8 cellular contexts compared by ENCODE assay signal in genomic region chr2:45643543-45644542, GRCh38. TPM values are rescaled to one million over a fixed set of nuclear protein-coding genes. Genes with fewer than 3 reads are reported as not detected.
DNase-seq lines count a peak whose midpoint lies in the region; ATAC-seq and TF ChIP-seq lines count a peak whose summit lies in the region.

No MANE protein-coding gene starts in this region.

- CTCF ChIA-PET in activated B cell treated with CpG ODN at 0.5 μM for 24 hours (lab: Charles Lee): interaction anchor here (0.8 to 1.7 kb wide), 20 partner anchors 55 to 350 kb away, joined by 3 to 24 read pairs (median 3); no protein-coding TSS in a partner anchor

- H3K27me3 Mint-ChIP-seq in activated B cell treated with CpG ODN at 0.5 μM for 24 hours: peaks cover 5% of the 10 kb centered on the region

- intact Hi-C loops in activated B cell treated with CpG ODN at 0.5 μM for 24 hours (cut with micrococcal nuclease): loop anchor here (1.0 to 2.0 kb wide), 8 partner anchors 33 to 817 kb away; partner anchors contain the start of gene SRBD1

- peak; percentile 95 for TF ChIP-seq CTCF in activated B cell treated with CpG ODN at 0.5 μM for 24 hours (IDR thresholded peaks at IDR 0.05)

- peak overlapping the region; percentile 77 for H3K4me3 Mint-ChIP-seq in activated B cell treated with CpG ODN at 0.5 μM for 24 hours

- no peaks in the 10 kb centered on the region for H3K9me3 Mint-ChIP-seq in activated B cell treated with CpG ODN at 0.5 μM for 24 hours

- H3K4me1 Mint-ChIP-seq in activated B cell treated with CpG ODN at 0.5 μM for 24 hours: peaks cover 14% of the 10 kb centered on the region

- DNase-seq in GDM1 (lab: John Stamatoyannopoulos, UW) (peak; percentile 77), HCEC 1CT (peak; percentile 39), NCI-H1105 (lab: John Stamatoyannopoulos, UW) (peak; percentile 39), activated B cell treated with CpG ODN at 0.5 μM for 24 hours (peak; percentile 83), cerebellar cortex (ENCODE audit: low spot score) (peak; percentile 52), kidney glomerular epithelial cell (lab: John Stamatoyannopoulos, UW) (peak; percentile 55)
- DNase-seq in stimulated activated CD4-positive, alpha-beta T cell treated with anti-CD3 and anti-CD28 coated beads, Interleukin-15, amount 100 ng/mL, for 24 hours: peak; percentile 78

- ATAC-seq in activated B cell treated with CpG ODN at 0.5 μM for 24 hours (ENCODE audit: low read depth) (peak; percentile 99), GM21717 (IDR thresholded peaks at IDR 0.05; ENCODE audit: unreplicated experiment) (no peak)

- no peak overlapping the region for H3K27ac Mint-ChIP-seq in activated B cell treated with CpG ODN at 0.5 μM for 24 hours

- POLR2A ChIA-PET in activated B cell treated with CpG ODN at 0.5 μM for 24 hours (lab: Charles Lee): no interaction called here

- H3K36me3 Mint-ChIP-seq in activated B cell treated with CpG ODN at 0.5 μM for 24 hours (ENCODE audit: low read depth): no peaks in the 10 kb centered on the region

RNA-seq across cellular contexts. Expression of gene PRKCE, which starts 7.6 kb away (rescaled TPM):
- 44.2 and 53.8 TPM in 2 replicates for total RNA-seq in activated B cell treated with CpG ODN at 0.5 μM for 24 hours

RNA-seq across cellular contexts. Expression of gene SRBD1, which starts 32.8 kb away (rescaled TPM):
- total RNA-seq in activated B cell treated with CpG ODN at 0.5 μM for 24 hours: 20.2 and 20.8 TPM in 2 replicates
